29 cellular contexts compared by ENCODE assay signal in genomic region chr10:96230527-96230926, GRCh38. TPM values are rescaled to one million over a fixed set of nuclear protein-coding genes. Genes with fewer than 3 reads are reported as not detected.
DNase-seq lines count a peak whose midpoint lies in the region; ATAC-seq and FAIRE-seq lines count a peak whose summit lies in the region.
"Had no signal": no experiment of that assay in that cellular context is flagged by ENCODE, and none has a peak within 500 bp of the region (broad histone marks: within the 10 kb centered on the region; RNA-seq: fewer than 3 reads in every experiment).

No MANE protein-coding gene starts in this region.

- no peak overlapping the region for H3K27ac ChIP-seq in CD4-positive, CD25-positive, alpha-beta regulatory T cell (ENCODE audit: insufficient read depth, low read length, poor library complexity, severe bottlenecking)
- H3K27ac ChIP-seq: left lung, tibial nerve had no signal

- peaks cover 18% of the 10 kb centered on the region for H3K27me3 Mint-ChIP-seq in CD4-positive, CD25-positive, alpha-beta regulatory T cell

- FAIRE-seq in RCC 7860 (lab: Jason Lieb, UNC) = no peak
- FAIRE-seq: A204.1, endothelial cell of umbilical vein, G401.6 had no signal

- DNase-seq in CD4-positive, CD25-positive, alpha-beta regulatory T cell = no peak
- peak; percentile 27 for DNase-seq in germinal center (ENCODE audit: low spot score)
- no peak for DNase-seq in activated CD8-positive, alpha-beta memory T cell treated with anti-CD3 and anti-CD28 coated beads, Interleukin-2, amount 50 U/mL, for 4 hours
- no peak for DNase-seq in RCC 7860 (ENCODE audit: low spot score)
- DNase-seq in left ventricle myocardium superior = no peak
- DNase-seq: activated CD4-positive, alpha-beta T cell treated with anti-CD3 and anti-CD28 coated beads, Interleukin-2, amount 50 U/mL, for 4 hours; activated naive CD4-positive, alpha-beta T cell treated with anti-CD3 and anti-CD28 coated beads for 36 hours; CD8-positive, alpha-beta memory T cell; cerebellar nuclear complex; natural killer cell; NCI-H146; NCI-H510A treated with DMSO at 0.1 percent for 48 hours; occipital lobe; SHP77 treated with DMSO at 0.1 percent for 48 hours; stimulated activated CD8-positive, alpha-beta memory T cell treated with anti-CD3 and anti-CD28 coated beads, Interleukin-4, amount 100 ng/mL, for 48 hours had no signal

- ATAC-seq in CD4-positive, CD25-positive, alpha-beta regulatory T cell (ENCODE audit: low read depth in 2 of 2) = no peak
- ATAC-seq in GM18909 (IDR thresholded peaks at IDR 0.05; ENCODE audit: poor library complexity, unreplicated experiment) (peak; percentile 52), HG03378 (IDR thresholded peaks at IDR 0.05; ENCODE audit: unreplicated experiment) (peak; percentile 47), GM21423 (IDR thresholded peaks at IDR 0.05; ENCODE audit: unreplicated experiment) (no peak), left ventricle myocardium superior (no peak)
- ATAC-seq: left lung, natural killer cell, Panc1, WTC11 had no signal

- peaks cover 0 to 3% (median 0%) of the 10 kb centered on the region in 4 donors for H3K4me1 Mint-ChIP-seq in CD4-positive, CD25-positive, alpha-beta regulatory T cell
- H3K4me1 Mint-ChIP-seq: brain; CD8-positive, alpha-beta memory T cell; mesothelial cell of epicardium had no signal

- H3K27ac Mint-ChIP-seq in CD4-positive, CD25-positive, alpha-beta regulatory T cell = peak overlapping the region in 2 of 3 donors; percentile 18 to 58
- H3K27ac Mint-ChIP-seq: activated naive CD4-positive, alpha-beta T cell treated with anti-CD3 and anti-CD28 coated beads for 36 hours; CD8-positive, alpha-beta memory T cell; mesothelial cell of epicardium; WTC11 had no signal

- H3K4me3 Mint-ChIP-seq in CD4-positive, CD25-positive, alpha-beta regulatory T cell = no peak overlapping the region
- H3K4me3 Mint-ChIP-seq: activated naive CD4-positive, alpha-beta T cell treated with anti-CD3 and anti-CD28 coated beads for 36 hours; brain; CD8-positive, alpha-beta memory T cell; mesothelial cell of epicardium; natural killer cell; WTC11 had no signal

- H3K9me3 Mint-ChIP-seq in CD4-positive, CD25-positive, alpha-beta regulatory T cell = no peaks in the 10 kb centered on the region
- H3K9me3 Mint-ChIP-seq: activated naive CD4-positive, alpha-beta T cell treated with anti-CD3 and anti-CD28 coated beads for 36 hours; CD8-positive, alpha-beta memory T cell; mesothelial cell of epicardium; natural killer cell; WTC11 had no signal

- no peaks in the 10 kb centered on the region for H3K27me3 ChIP-seq in CD4-positive, CD25-positive, alpha-beta regulatory T cell (ENCODE audit: control insufficient read depth, insufficient read depth, low read length)
- H3K27me3 ChIP-seq: left lung, tibial nerve had no signal

- H3K9me3 ChIP-seq in CD4-positive, CD25-positive, alpha-beta regulatory T cell (ENCODE audit: control insufficient read depth in 2 of 2, low read length in 2 of 2) = no peaks in the 10 kb centered on the region
- H3K9me3 ChIP-seq: left lung, tibial nerve had no signal

- intact Hi-C loops in left ventricle myocardium superior (cut with micrococcal nuclease) = loop anchor here (5.0 kb wide), 1 partner anchor 57 kb away; no protein-coding TSS in a partner anchor

- H3K36me3 Mint-ChIP-seq in CD4-positive, CD25-positive, alpha-beta regulatory T cell = peaks cover 1% of the 10 kb centered on the region
- H3K36me3 Mint-ChIP-seq: brain; CD8-positive, alpha-beta memory T cell; mesothelial cell of epicardium; natural killer cell; WTC11 had no signal

- H3K4me3 ChIP-seq in CD4-positive, CD25-positive, alpha-beta regulatory T cell (ENCODE audit: low read depth, low read length) = no peak overlapping the region
- H3K4me3 ChIP-seq: left lung, tibial nerve had no signal

- no peaks in the 10 kb centered on the region for H3K4me1 ChIP-seq in CD4-positive, CD25-positive, alpha-beta regulatory T cell (ENCODE audit: control insufficient read depth, insufficient read depth, low read length, poor library complexity, severe bottlenecking)
- H3K4me1 ChIP-seq: left lung, tibial nerve had no signal

- H3K36me3 ChIP-seq in CD4-positive, CD25-positive, alpha-beta regulatory T cell (ENCODE audit: control insufficient read depth, insufficient read depth, low read length) = no peaks in the 10 kb centered on the region
- H3K36me3 ChIP-seq: left lung, tibial nerve had no signal

RNA-seq across cellular contexts. Expression of gene BLNK, which starts 40.8 kb away (rescaled TPM):
- total RNA-seq in CD4-positive, CD25-positive, alpha-beta regulatory T cell = 0.35 TPM
- under 1 TPM in 1 of 4 donors, not detected in 3; 0.15 TPM for polyA plus RNA-seq in CD4-positive, CD25-positive, alpha-beta regulatory T cell
- 1.3 TPM for total RNA-seq in left ventricle myocardium superior
- total RNA-seq: activated naive CD4-positive, alpha-beta T cell treated with anti-CD3 and anti-CD28 coated beads for 36 hours; CD8-positive, alpha-beta memory T cell; endothelial cell of umbilical vein; glomerular endothelial cell; pulmonary artery endothelial cell; WTC11 had no signal
- polyA plus RNA-seq: CD8-positive, alpha-beta memory T cell; endothelial cell of umbilical vein had no signal

Comparison
In these comparisons a context has a peak if more than half of its experiments do, and no peak if none do; other contexts are left out.
1. ATAC-seq: peak in GM18909 (single experiment) and HG03378 (single experiment); none in CD4-positive, CD25-positive, alpha-beta regulatory T cell (0 of 2), GM21423 (single experiment) and left ventricle myocardium superior (single experiment).